In the genomic region with DNA sequence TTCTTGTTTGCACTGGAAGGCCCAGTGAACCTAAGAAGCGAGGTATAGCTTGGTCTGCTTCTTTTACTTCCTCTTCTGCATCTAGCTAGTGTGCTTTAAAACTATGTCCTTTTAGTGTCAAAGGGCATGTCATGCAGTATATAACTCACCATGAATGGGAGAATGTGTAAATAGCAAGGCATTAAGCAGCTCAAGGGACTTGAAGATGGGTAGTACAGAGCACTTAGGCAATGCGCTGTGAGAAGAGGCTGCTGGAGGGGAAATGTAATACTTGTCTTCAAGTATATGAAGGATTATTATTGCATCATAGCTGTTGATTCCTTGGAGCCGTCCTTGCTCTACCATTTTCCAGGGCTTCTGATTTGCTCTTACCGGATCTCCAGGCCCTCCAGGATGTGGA, we compare ENCODE assay signal across 16 cellular contexts. TPM values are rescaled to one million over a fixed set of nuclear protein-coding genes. Genes with fewer than 3 reads are reported as not detected.
DNase-seq lines count a peak whose midpoint lies in the region; ATAC-seq, FAIRE-seq and TF ChIP-seq lines count a peak whose summit lies in the region.
"Had no signal": no experiment of that assay in that cellular context is flagged by ENCODE, and none has a peak within 500 bp of the region (broad histone marks: within the 10 kb centered on the region; RNA-seq: fewer than 3 reads in every experiment).

No MANE protein-coding gene starts in this region.

- peaks cover 1 to 14% of the 10 kb centered on the region in 2 experiments; a peak in 4 of 5 replicates for H3K36me3 ChIP-seq in HepG2 (replicated peaks in 1 of 2; ENCODE audit: control insufficient read depth in 1 of 2, insufficient read depth in 2 of 2, low read length in 2 of 2)
- H3K36me3 ChIP-seq in suprapubic skin, result no peaks in the 10 kb centered on the region
- H3K36me3 ChIP-seq: adrenal gland, colonic mucosa had no signal

- H3K4me2 ChIP-seq in HepG2 (ENCODE audit: low read depth, low read length), result peak overlapping the region; percentile 24; the same call in 1 of the 2 replicates

- 97% methylated on average over 4 of the region's 4 CpGs for WGBS in HepG2 (ENCODE audit: low lambda C conversion rate)
- 88% methylated on average over 4 of the region's 4 CpGs for WGBS in suprapubic skin

- in situ Hi-C loops in HepG2 (cut with HindIII; ENCODE audit: extremely low pct_ligation_motif_present, low pct_unique_long_range_greater_than_20kb), result no loop called here

- no peaks in the 10 kb centered on the region for H3K27me3 Mint-ChIP-seq in activated CD8-positive, alpha-beta T cell treated with anti-CD3 and anti-CD28 coated beads for 36 hours
- H3K27me3 Mint-ChIP-seq in activated CD8-positive, alpha-beta T cell treated with anti-CD3 and anti-CD28 coated beads, Interleukin-2, amount 10 ng/mL, durations not matched to agents 7 days and 5 days (ENCODE audit: low read depth), result no peaks in the 10 kb centered on the region
- H3K27me3 Mint-ChIP-seq in WTC11 (ENCODE audit: low read depth) (no peaks in the 10 kb centered on the region), type B pancreatic cell (no peaks in the 10 kb centered on the region)

- H3K27ac ChIP-seq in HepG2 (ENCODE audit: extremely low read length, insufficient read depth, low read length) (no peak overlapping the region), suprapubic skin (no peak overlapping the region)
- H3K27ac ChIP-seq: adrenal gland, colonic mucosa, HL-60 had no signal

- DNase-seq in activated CD8-positive, alpha-beta T cell treated with anti-CD3 and anti-CD28 coated beads for 36 hours, result no peak
- DNase-seq in activated CD8-positive, alpha-beta T cell treated with anti-CD3 and anti-CD28 coated beads, Interleukin-2, amount 10 ng/mL, durations not matched to agents 7 days and 5 days, result no peak
- DNase-seq in WTC11 (ENCODE audit: low spot score) (no peak), HepG2 (ENCODE audit: low spot score) (no peak), type B pancreatic cell (ENCODE audit: extremely low spot score, unreplicated experiment) (no peak), A172 (ENCODE audit: low spot score) (no peak), suprapubic skin (ENCODE audit: low spot score in 2 of 2) (no peak)
- DNase-seq in stimulated activated naive CD4-positive, alpha-beta T cell treated with Interleukin-2 at 50 U/mL for 16 hours (lab: John Stamatoyannopoulos, UW), result no peak
- DNase-seq: adrenal gland, colonic mucosa, DMS153, NCI-H2081 had no signal

- TF ChIP-seq POLR2A in HepG2 (IDR thresholded peaks at IDR 0.05; ENCODE audit: insufficient read depth in 1 of 2, low read depth in 2 of 2, low read length in 2 of 2), result no peak
- TF ChIP-seq POLR2A in suprapubic skin (IDR thresholded peaks at IDR 0.05), result no peak

- ATAC-seq in activated CD8-positive, alpha-beta T cell treated with anti-CD3 and anti-CD28 coated beads for 36 hours, result no peak
- no peak for ATAC-seq in activated CD8-positive, alpha-beta T cell treated with anti-CD3 and anti-CD28 coated beads, Interleukin-2, amount 10 ng/mL, durations not matched to agents 7 days and 5 days
- ATAC-seq in WTC11 (no peak), HepG2 (no peak)
- ATAC-seq: esophagus mucosa had no signal

- CTCF ChIA-PET in activated CD8-positive, alpha-beta T cell treated with anti-CD3 and anti-CD28 coated beads for 36 hours (lab: Charles Lee), result interaction anchor here (0.8 to 2.6 kb wide), 7 partner anchors 7 to 110 kb away, joined by 3 to 8 read pairs (median 5); a partner anchor contains a TSS
- CTCF ChIA-PET in activated CD8-positive, alpha-beta T cell treated with anti-CD3 and anti-CD28 coated beads, Interleukin-2, amount 10 ng/mL, durations not matched to agents 7 days and 5 days (lab: Charles Lee), result interaction anchor here (0.7 to 11.4 kb wide), 5 partner anchors 14 to 244 kb away, joined by 3 to 171 read pairs (median 3); no protein-coding TSS in a partner anchor
- CTCF ChIA-PET in WTC11 (lab: Charles Lee), result interaction anchor here (1.3 to 2.5 kb wide), 3 partner anchors 8 to 280 kb away, joined by 3 to 11 read pairs (median 7); a partner anchor contains a TSS
- CTCF ChIA-PET in HepG2 (lab: Yijun Ruan, JAX; ENCODE audit: low intra/inter-chr PET ratio, low total read pairs), result no interaction called here

- H3K36me3 Mint-ChIP-seq in activated CD8-positive, alpha-beta T cell treated with anti-CD3 and anti-CD28 coated beads for 36 hours (ENCODE audit: low read depth), result peaks cover 36% of the 10 kb centered on the region
- peaks cover 47% of the 10 kb centered on the region for H3K36me3 Mint-ChIP-seq in activated CD8-positive, alpha-beta T cell treated with anti-CD3 and anti-CD28 coated beads, Interleukin-2, amount 10 ng/mL, durations not matched to agents 7 days and 5 days (ENCODE audit: low read depth)
- H3K36me3 Mint-ChIP-seq in WTC11, result 0 out of 2 replicates have a peak, but pooled peaks cover 3% of the 10 kb centered on the region
- H3K36me3 Mint-ChIP-seq in type B pancreatic cell, result peaks cover 18% of the 10 kb centered on the region

- H3K9me3 Mint-ChIP-seq in activated CD8-positive, alpha-beta T cell treated with anti-CD3 and anti-CD28 coated beads for 36 hours, result no peaks in the 10 kb centered on the region
- no peaks in the 10 kb centered on the region for H3K9me3 Mint-ChIP-seq in activated CD8-positive, alpha-beta T cell treated with anti-CD3 and anti-CD28 coated beads, Interleukin-2, amount 10 ng/mL, durations not matched to agents 7 days and 5 days (ENCODE audit: insufficient read depth)
- no peaks in the 10 kb centered on the region for H3K9me3 Mint-ChIP-seq in WTC11
- H3K9me3 Mint-ChIP-seq in type B pancreatic cell, result no peaks in the 10 kb centered on the region

- no peak for TF ChIP-seq RAD21 in HepG2 (CRISPR knock-in tag; IDR thresholded peaks at IDR 0.05)

- intact Hi-C loops in activated CD8-positive, alpha-beta T cell treated with anti-CD3 and anti-CD28 coated beads for 36 hours (cut with micrococcal nuclease), result no loop called here
- intact Hi-C loops in HepG2 (cut with micrococcal nuclease; ENCODE audit: unreplicated experiment), result no loop called here

- no peak for FAIRE-seq in HepG2 (lab: Jason Lieb, UNC)

- peaks cover 93% of the 10 kb centered on the region for H3K79me2 ChIP-seq in HepG2 (ENCODE audit: insufficient read depth, low read length)

- TF ChIP-seq EP300 in HepG2 (IDR thresholded peaks at IDR 0.05; ENCODE audit: low read depth in 2 of 2, low read length in 2 of 2) (no peak), HepG2 (CRISPR knock-in tag; IDR thresholded peaks at IDR 0.05; ENCODE audit: borderline replicate concordance) (no peak), suprapubic skin (IDR thresholded peaks at IDR 0.05) (no peak)

- peaks cover 76% of the 10 kb centered on the region for H3K4me1 Mint-ChIP-seq in activated CD8-positive, alpha-beta T cell treated with anti-CD3 and anti-CD28 coated beads for 36 hours (ENCODE audit: low read depth)
- peaks cover 75% of the 10 kb centered on the region for H3K4me1 Mint-ChIP-seq in activated CD8-positive, alpha-beta T cell treated with anti-CD3 and anti-CD28 coated beads, Interleukin-2, amount 10 ng/mL, durations not matched to agents 7 days and 5 days (ENCODE audit: low read depth)
- H3K4me1 Mint-ChIP-seq in WTC11 (peaks cover 87% of the 10 kb centered on the region), type B pancreatic cell (ENCODE audit: unreplicated experiment) (peaks cover 58% of the 10 kb centered on the region)

- POLR2A ChIA-PET in activated CD8-positive, alpha-beta T cell treated with anti-CD3 and anti-CD28 coated beads for 36 hours (lab: Charles Lee), result interaction anchor here (0.8 to 1.0 kb wide), 2 partner anchors 28 to 56 kb away, joined by 3 read pairs; no protein-coding TSS in a partner anchor
- POLR2A ChIA-PET in activated CD8-positive, alpha-beta T cell treated with anti-CD3 and anti-CD28 coated beads, Interleukin-2, amount 10 ng/mL, durations not matched to agents 7 days and 5 days (lab: Charles Lee), result interaction anchor here (0.9 to 1.5 kb wide), 3 partner anchors 9 to 54 kb away, joined by 3 read pairs; no protein-coding TSS in a partner anchor
- POLR2A ChIA-PET in WTC11 (lab: Charles Lee) (no interaction called here), HepG2 (lab: Yijun Ruan, JAX) (interaction anchor here (1.0 kb wide), 1 partner anchor 17 kb away, joined by 3 read pairs; no protein-coding TSS in a partner anchor)

- H3K4me1 ChIP-seq in HepG2 (ENCODE audit: insufficient read depth, low read length) (peaks cover 100% of the 10 kb centered on the region), suprapubic skin (peaks cover 71% of the 10 kb centered on the region)

- H3K27me3 ChIP-seq in HepG2 (ENCODE audit: control insufficient read depth in 1 of 2, insufficient read depth in 2 of 2, low read length in 2 of 2), result no peaks in the 10 kb centered on the region
- H3K27me3 ChIP-seq in suprapubic skin, result no peaks in the 10 kb centered on the region
- H3K27me3 ChIP-seq: adrenal gland, colonic mucosa had no signal

- BruUV-seq in HepG2 (replicated peaks; lab: Mats Ljungman, UMichigan), result no TSS peak

- no peak overlapping the region for H3K4me3 Mint-ChIP-seq in activated CD8-positive, alpha-beta T cell treated with anti-CD3 and anti-CD28 coated beads for 36 hours
- H3K4me3 Mint-ChIP-seq in activated CD8-positive, alpha-beta T cell treated with anti-CD3 and anti-CD28 coated beads, Interleukin-2, amount 10 ng/mL, durations not matched to agents 7 days and 5 days, result no peak overlapping the region
- H3K4me3 Mint-ChIP-seq in WTC11 (no peak overlapping the region), type B pancreatic cell (peak overlapping the region; percentile 40)

- no peak overlapping the region for H3K9ac ChIP-seq in HepG2 (ENCODE audit: insufficient read depth, low read depth, low read length)

- H3K4me3 ChIP-seq in HepG2 (replicated peaks in 1 of 3; ENCODE audit: insufficient read depth in 1 of 3, low read depth in 2 of 3, low read length in 3 of 3) (no peak overlapping the region), suprapubic skin (no peak overlapping the region)
- H3K4me3 ChIP-seq: adrenal gland, colonic mucosa, lung, skin epidermis had no signal

- H3K27ac Mint-ChIP-seq in activated CD8-positive, alpha-beta T cell treated with anti-CD3 and anti-CD28 coated beads for 36 hours, result peak overlapping the region; percentile 11
- H3K27ac Mint-ChIP-seq in activated CD8-positive, alpha-beta T cell treated with anti-CD3 and anti-CD28 coated beads, Interleukin-2, amount 10 ng/mL, durations not matched to agents 7 days and 5 days, result no peak overlapping the region
- H3K27ac Mint-ChIP-seq in WTC11, result peak overlapping the region; percentile 5
- H3K27ac Mint-ChIP-seq in type B pancreatic cell, result peak overlapping the region; percentile 15

- TF ChIP-seq CTCF in activated CD8-positive, alpha-beta T cell treated with anti-CD3 and anti-CD28 coated beads for 36 hours (IDR thresholded peaks at IDR 0.05), result no peak
- TF ChIP-seq CTCF in WTC11 (IDR thresholded peaks at IDR 0.05) (no peak), HepG2 (CRISPR knock-in tag; IDR thresholded peaks at IDR 0.05) (no peak), type B pancreatic cell (conservative IDR thresholded peaks at IDR 0.05) (no peak), suprapubic skin (IDR thresholded peaks at IDR 0.05) (no peak)

- no peaks in the 10 kb centered on the region for H3K9me3 ChIP-seq in HepG2 (ENCODE audit: low read length)
- H3K9me3 ChIP-seq in suprapubic skin, result no peaks in the 10 kb centered on the region
- H3K9me3 ChIP-seq: adrenal gland, colonic mucosa had no signal

- no peak overlapping the region for H2AFZ ChIP-seq in HepG2 (ENCODE audit: low read length)

- H4K20me1 ChIP-seq in HepG2 (ENCODE audit: insufficient read depth, low read length), result no peaks in the 10 kb centered on the region; the same call in 1 of the 2 replicates

RNA-seq across cellular contexts. Expression of a gene that starts 7.6 kb away (rescaled TPM):
- 10 to 100 TPM; 11.8 to 12.5 TPM for total RNA-seq in activated CD8-positive, alpha-beta T cell treated with anti-CD3 and anti-CD28 coated beads for 36 hours
- total RNA-seq in activated CD8-positive, alpha-beta T cell treated with anti-CD3 and anti-CD28 coated beads, Interleukin-2, amount 10 ng/mL, durations not matched to agents 7 days and 5 days, result 10 to 100 TPM; 14.7 to 15.5 TPM
- 5.1 to 8.1 TPM (median 5.2 TPM) in 3 replicates for total RNA-seq in WTC11 (2021)
- total RNA-seq in HepG2 (2016; rRNA removed; fragmentation: Illumina TruSeq; extraction: Trizol), result 2.3 and 2.9 TPM in 2 replicates
- 1.6 and 1.8 TPM in 2 replicates for total RNA-seq in HepG2 (2016; cell fraction: cytosol; rRNA removed; fragmentation: Illumina TruSeq; extraction: Trizol; ENCODE audit: low read depth)
- total RNA-seq in HepG2 (2016; cell fraction: insoluble cytoplasmic fraction; rRNA removed; fragmentation: Illumina TruSeq; extraction: Trizol), result 2.0 and 2.5 TPM in 2 replicates
- total RNA-seq in HepG2 (2016; cell fraction: membrane; rRNA removed; fragmentation: Illumina TruSeq; extraction: Trizol), result 1.9 and 2.0 TPM in 2 replicates
- 5.7 and 6.2 TPM in 2 replicates for total RNA-seq in HepG2 (2016; cell fraction: nucleus; rRNA removed; fragmentation: Illumina TruSeq; extraction: Trizol)
- 22.2 and 25.9 TPM in 2 replicates for polyA plus RNA-seq in HepG2 (2011; rRNA removed)
- 21.7 and 21.8 TPM in 2 replicates for polyA plus RNA-seq in HepG2 (2011; cell fraction: cytosol; rRNA removed)
- 16.4 and 23.7 TPM in 2 replicates for polyA plus RNA-seq in HepG2 (2011; cell fraction: nucleus; rRNA removed)
- polyA plus RNA-seq in HepG2 (2012), result 9.1 and 11.7 TPM in 2 replicates
- 0.03 and 0.08 TPM in 2 replicates for polyA plus RNA-seq in HepG2 (2016; cell fraction: cytosol; fragmentation: Illumina TruSeq; extraction: Trizol; ENCODE audit: low read depth)
- polyA plus RNA-seq in HepG2 (2016; cell fraction: insoluble cytoplasmic fraction; fragmentation: Illumina TruSeq; extraction: Trizol; ENCODE audit: low read depth), result 3.0 and 3.2 TPM in 2 replicates
- polyA plus RNA-seq in HepG2 (2016; cell fraction: membrane; fragmentation: Illumina TruSeq; extraction: Trizol; ENCODE audit: low read depth), result 0.23 TPM in 2 replicates
- polyA plus RNA-seq in HepG2 (2016; cell fraction: nucleus; fragmentation: Illumina TruSeq; extraction: Trizol; ENCODE audit: insufficient read depth, low read depth), result 2.7 and 3.2 TPM in 2 replicates
- 2.5 and 40.0 TPM in 2 replicates for polyA minus RNA-seq in HepG2 (2011; rRNA and poly(A)+ RNA removed; ENCODE audit: low replicate concordance)
- polyA minus RNA-seq in HepG2 (2011; cell fraction: cytosol; rRNA and poly(A)+ RNA removed), result 21.3 and 22.0 TPM in 2 replicates
- polyA minus RNA-seq in HepG2 (2011; cell fraction: nucleus; rRNA and poly(A)+ RNA removed), result 70.5 and 75.7 TPM in 2 replicates
- total RNA-seq in type B pancreatic cell (ENCODE audit: low replicate concordance), result 20.8 and 33.6 TPM in 2 replicates
- total RNA-seq in A172 (2014; rRNA removed; shearing (Covaris generic)), result 2.1 TPM in 2 replicates
- total RNA-seq in suprapubic skin, result 10 to 100 TPM; 24.9 to 44.4 (median 30.9) TPM

RNA-seq across cellular contexts. Expression of a gene that starts 54.3 kb away (rescaled TPM):
- total RNA-seq in activated CD8-positive, alpha-beta T cell treated with anti-CD3 and anti-CD28 coated beads for 36 hours, result 10 to 100 TPM; 25.3 to 27.0 TPM
- total RNA-seq in activated CD8-positive, alpha-beta T cell treated with anti-CD3 and anti-CD28 coated beads, Interleukin-2, amount 10 ng/mL, durations not matched to agents 7 days and 5 days, result 10 to 100 TPM; 35.7 to 37.5 TPM
- 15.0 to 16.3 TPM (median 15.3 TPM) in 3 replicates for total RNA-seq in WTC11 (2021)
- 19.7 and 23.5 TPM in 2 replicates for total RNA-seq in HepG2 (2016; rRNA removed; fragmentation: Illumina TruSeq; extraction: Trizol)
- 1.8 and 2.4 TPM in 2 replicates for total RNA-seq in HepG2 (2016; cell fraction: cytosol; rRNA removed; fragmentation: Illumina TruSeq; extraction: Trizol; ENCODE audit: low read depth)
- 19.1 and 24.0 TPM in 2 replicates for total RNA-seq in HepG2 (2016; cell fraction: insoluble cytoplasmic fraction; rRNA removed; fragmentation: Illumina TruSeq; extraction: Trizol)
- 4.7 and 4.9 TPM in 2 replicates for total RNA-seq in HepG2 (2016; cell fraction: membrane; rRNA removed; fragmentation: Illumina TruSeq; extraction: Trizol)
- 39.8 and 47.6 TPM in 2 replicates for total RNA-seq in HepG2 (2016; cell fraction: nucleus; rRNA removed; fragmentation: Illumina TruSeq; extraction: Trizol)
- polyA plus RNA-seq in HepG2 (2011; rRNA removed), result 21.6 and 25.7 TPM in 2 replicates
- 3.6 and 6.5 TPM in 2 replicates for polyA plus RNA-seq in HepG2 (2011; cell fraction: cytosol; rRNA removed)
- polyA plus RNA-seq in HepG2 (2011; cell fraction: nucleus; rRNA removed), result 33.4 and 54.2 TPM in 2 replicates
- polyA plus RNA-seq in HepG2 (2012), result 33.3 and 38.3 TPM in 2 replicates
- 0.97 and 1.00 TPM in 2 replicates for polyA plus RNA-seq in HepG2 (2016; cell fraction: cytosol; fragmentation: Illumina TruSeq; extraction: Trizol; ENCODE audit: low read depth)
- polyA plus RNA-seq in HepG2 (2016; cell fraction: insoluble cytoplasmic fraction; fragmentation: Illumina TruSeq; extraction: Trizol; ENCODE audit: low read depth), result 29.2 and 34.9 TPM in 2 replicates
- 2.5 and 3.9 TPM in 2 replicates for polyA plus RNA-seq in HepG2 (2016; cell fraction: membrane; fragmentation: Illumina TruSeq; extraction: Trizol; ENCODE audit: low read depth)
- 90.4 and 109 TPM in 2 replicates for polyA plus RNA-seq in HepG2 (2016; cell fraction: nucleus; fragmentation: Illumina TruSeq; extraction: Trizol; ENCODE audit: insufficient read depth, low read depth)
- 5.4 and 6.3 TPM in 2 replicates for polyA minus RNA-seq in HepG2 (2011; rRNA and poly(A)+ RNA removed; ENCODE audit: low replicate concordance)
- polyA minus RNA-seq in HepG2 (2011; cell fraction: cytosol; rRNA and poly(A)+ RNA removed), result 9.4 and 9.6 TPM in 2 replicates
- 91.0 and 94.6 TPM in 2 replicates for polyA minus RNA-seq in HepG2 (2011; cell fraction: nucleus; rRNA and poly(A)+ RNA removed)
- 15.2 and 21.7 TPM in 2 replicates for total RNA-seq in type B pancreatic cell (ENCODE audit: low replicate concordance)
- total RNA-seq in A172 (2014; rRNA removed; shearing (Covaris generic)), result 9.9 and 32.3 TPM in 2 replicates
- total RNA-seq in suprapubic skin, result 10 to 100 TPM; 12.5 to 31.9 (median 14.3) TPM

RNA-seq across cellular contexts. Expression of a gene that starts 54.4 kb away (rescaled TPM):
- 10 to 100 TPM; 13.3 to 13.5 TPM for total RNA-seq in activated CD8-positive, alpha-beta T cell treated with anti-CD3 and anti-CD28 coated beads for 36 hours
- total RNA-seq in activated CD8-positive, alpha-beta T cell treated with anti-CD3 and anti-CD28 coated beads, Interleukin-2, amount 10 ng/mL, durations not matched to agents 7 days and 5 days, result 10 to 100 TPM in 1 of 2 experiments, 1 to 10 TPM in 1; 9.4 to 10.3 TPM
- total RNA-seq in WTC11 (2021) (5.0 to 6.1 TPM (median 5.7 TPM) in 3 replicates), HepG2 (2016; rRNA removed; fragmentation: Illumina TruSeq; extraction: Trizol) (4.5 and 8.6 TPM in 2 replicates), type B pancreatic cell (ENCODE audit: low replicate concordance) (11.5 and 13.9 TPM in 2 replicates), suprapubic skin (1 to 10 TPM; 5.2 to 6.4 (median 5.9) TPM)
- 0.30 and 0.71 TPM in 2 replicates for total RNA-seq in HepG2 (2016; cell fraction: cytosol; rRNA removed; fragmentation: Illumina TruSeq; extraction: Trizol; ENCODE audit: low read depth)
- 4.8 and 8.5 TPM in 2 replicates for total RNA-seq in HepG2 (2016; cell fraction: insoluble cytoplasmic fraction; rRNA removed; fragmentation: Illumina TruSeq; extraction: Trizol)
- 2.2 and 2.8 TPM in 2 replicates for total RNA-seq in HepG2 (2016; cell fraction: membrane; rRNA removed; fragmentation: Illumina TruSeq; extraction: Trizol)
- 5.2 and 5.4 TPM in 2 replicates for total RNA-seq in HepG2 (2016; cell fraction: nucleus; rRNA removed; fragmentation: Illumina TruSeq; extraction: Trizol)
- polyA plus RNA-seq in HepG2 (2011; rRNA removed), result 2.6 and 3.2 TPM in 2 replicates
- polyA plus RNA-seq in HepG2 (2011; cell fraction: cytosol; rRNA removed), result 1.1 and 2.2 TPM in 2 replicates
- 2.2 and 3.2 TPM in 2 replicates for polyA plus RNA-seq in HepG2 (2011; cell fraction: nucleus; rRNA removed)
- 4.1 and 5.4 TPM in 2 replicates for polyA plus RNA-seq in HepG2 (2012)
- polyA plus RNA-seq in HepG2 (2016; cell fraction: cytosol; fragmentation: Illumina TruSeq; extraction: Trizol; ENCODE audit: low read depth), result 0.29 and 0.32 TPM in 2 replicates
- 8.2 TPM in 2 replicates for polyA plus RNA-seq in HepG2 (2016; cell fraction: insoluble cytoplasmic fraction; fragmentation: Illumina TruSeq; extraction: Trizol; ENCODE audit: low read depth)
- 1.4 and 1.8 TPM in 2 replicates for polyA plus RNA-seq in HepG2 (2016; cell fraction: membrane; fragmentation: Illumina TruSeq; extraction: Trizol; ENCODE audit: low read depth)
- 9.1 and 11.5 TPM in 2 replicates for polyA plus RNA-seq in HepG2 (2016; cell fraction: nucleus; fragmentation: Illumina TruSeq; extraction: Trizol; ENCODE audit: insufficient read depth, low read depth)
- 0.62 and 0.96 TPM in 2 replicates for polyA minus RNA-seq in HepG2 (2011; rRNA and poly(A)+ RNA removed; ENCODE audit: low replicate concordance)
- 2.6 and 2.8 TPM in 2 replicates for polyA minus RNA-seq in HepG2 (2011; cell fraction: cytosol; rRNA and poly(A)+ RNA removed)
- polyA minus RNA-seq in HepG2 (2011; cell fraction: nucleus; rRNA and poly(A)+ RNA removed), result 5.4 and 6.5 TPM in 2 replicates
- 5.9 and 7.8 TPM in 2 replicates for total RNA-seq in A172 (2014; rRNA removed; shearing (Covaris generic))
